Comparison of ENCODE assay signal across 8 cellular contexts in the genomic region with DNA sequence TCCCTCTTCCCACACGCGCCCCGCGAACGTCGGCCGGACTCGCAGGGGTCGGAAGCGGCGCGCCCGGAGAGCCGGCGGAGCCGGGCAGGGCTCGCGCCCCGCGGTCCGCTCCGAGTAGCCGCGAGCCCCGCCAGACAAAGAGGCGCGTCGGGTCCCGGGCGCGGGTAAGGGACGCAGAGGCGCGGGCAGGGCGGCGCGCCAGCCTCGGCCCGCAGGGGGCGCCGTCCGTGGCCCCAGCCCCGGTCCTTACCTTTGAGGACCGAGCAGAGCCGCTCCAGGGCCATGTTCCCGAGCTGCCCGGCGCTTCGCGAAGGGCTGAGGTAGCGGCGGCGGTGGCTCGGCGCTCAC. TPM values are rescaled to one million over a fixed set of nuclear protein-coding genes. Genes with fewer than 3 reads are reported as not detected.
A peak's percentile ranks its signal among the peaks of the same experiment; 100 is the strongest.
DNase-seq lines count a peak whose midpoint lies in the region; ATAC-seq and TF ChIP-seq lines count a peak whose summit lies in the region.

No MANE protein-coding gene starts in this region.

- H3K4me1 ChIP-seq in left lung, result peaks cover 0 to 30% of the 10 kb centered on the region in 2 donors

- peaks cover 0 to 37% of the 10 kb centered on the region in 2 donors for H3K27me3 ChIP-seq in left lung

- intact Hi-C loops in left lung (cut with DNase I), result loop anchor here in 1 of 2 donors (5.0 kb wide), 2 partner anchors 909 to 1014 kb away; partner anchors contain the start of gene ABCC12

- no peak overlapping the region for H3K27ac Mint-ChIP-seq in chondrocyte (ENCODE audit: unreplicated experiment)

- no peaks in the 10 kb centered on the region for H3K36me3 Mint-ChIP-seq in chondrocyte (ENCODE audit: low read depth)

- H3K4me1 Mint-ChIP-seq in chondrocyte (ENCODE audit: low read depth), result peaks cover 19% of the 10 kb centered on the region

- H3K27ac ChIP-seq in left lung, result peak overlapping the region; percentile 40 to 66

- peak; percentile 87 for TF ChIP-seq CTCF in chondrocyte (IDR thresholded peaks at IDR 0.05)
- peak; percentile 55 to 76 for TF ChIP-seq CTCF in left lung (IDR thresholded peaks at IDR 0.05)

- peak overlapping the region; percentile 64 for H3K4me3 Mint-ChIP-seq in chondrocyte (ENCODE audit: unreplicated experiment)

- H3K9me3 ChIP-seq in left lung, result no peaks in the 10 kb centered on the region

- DNase-seq in AG08396 (ENCODE audit: low spot score), result peak; percentile 70
- peak; percentile 23 for DNase-seq in NCI-H2227 treated with DMSO at 0.1 percent for 48 hours (lab: John Stamatoyannopoulos, UW)
- peak; percentile 29 to 48 (median 44) for DNase-seq in activated CD4-positive, CD25-positive, alpha-beta regulatory T cell (lab: John Stamatoyannopoulos, UW)
- no peak for DNase-seq in chondrocyte (ENCODE audit: low spot score)
- peak; percentile 57 to 90 for DNase-seq in left lung
- peak; percentile 63 for DNase-seq in stimulated activated CD4-positive, alpha-beta T cell treated with anti-CD3 and anti-CD28 coated beads, Interleukin-4, amount 100 ng/mL, for 24 hours

- H3K4me3 ChIP-seq in left lung, result peak overlapping the region; percentile 48 to 61

- H3K27me3 Mint-ChIP-seq in chondrocyte (ENCODE audit: low read depth), result no peaks in the 10 kb centered on the region

- no peaks in the 10 kb centered on the region for H3K9me3 Mint-ChIP-seq in chondrocyte (ENCODE audit: low read depth)

- ATAC-seq in GM18867 (IDR thresholded peaks at IDR 0.05; ENCODE audit: unreplicated experiment), result peak; percentile 70
- peak; percentile 65 for ATAC-seq in HG03064 (IDR thresholded peaks at IDR 0.05; ENCODE audit: low read depth, unreplicated experiment)
- ATAC-seq in left lung, result peak; percentile 79

- no peaks in the 10 kb centered on the region for H3K36me3 ChIP-seq in left lung

RNA-seq across cellular contexts. Expression of gene NETO2, which starts 0.4 kb away (rescaled TPM):
- total RNA-seq in chondrocyte, result 9.0 to 10.2 TPM (median 10.1 TPM) in 3 replicates
- total RNA-seq in left lung, result 10 to 100 TPM in 1 of 2 donors, 1 to 10 TPM in 1; 9.7 to 12.1 TPM
